ENCODE assay signal across 2 cellular contexts in genomic region chr3:156711113-156711512, GRCh38.
TF ChIP-seq lines count a peak whose summit lies in the region.

No MANE protein-coding gene starts in this region.

TF ChIP-seq in A549, 52 proteins besides CTCF, POLR2A, EP300 and RAD21 (continued from another document):
- TF ChIP-seq JUN (IDR thresholded peaks at IDR 0.05) = no peak
- no peak for TF ChIP-seq SREBF2 (IDR thresholded peaks at IDR 0.05)
- TF ChIP-seq FOSB (CRISPR knock-in tag; IDR thresholded peaks at IDR 0.05) = no peak
- no peak for TF ChIP-seq ZFP36 (IDR thresholded peaks at IDR 0.05; ENCODE audit: borderline replicate concordance, partially characterized antibody)
- TF ChIP-seq HDAC2 (IDR thresholded peaks at IDR 0.05) = no peak
- no peak for TF ChIP-seq NFE2L2 (conservative IDR thresholded peaks at IDR 0.05; ENCODE audit: low read length)
- no peak for TF ChIP-seq HES2 (IDR thresholded peaks at IDR 0.05)
- TF ChIP-seq RFX5 (IDR thresholded peaks at IDR 0.05) = no peak

TF ChIP-seq in H1, 55 proteins besides CTCF, POLR2A, EP300 and RAD21 (continued from another document):
- no peak for TF ChIP-seq RNF2 (IDR thresholded peaks at IDR 0.05; ENCODE audit: borderline replicate concordance, low read depth, low read length, missing control alignments, poor library complexity, severe bottlenecking)
